8 cellular contexts compared by ENCODE assay signal in the genomic region with DNA sequence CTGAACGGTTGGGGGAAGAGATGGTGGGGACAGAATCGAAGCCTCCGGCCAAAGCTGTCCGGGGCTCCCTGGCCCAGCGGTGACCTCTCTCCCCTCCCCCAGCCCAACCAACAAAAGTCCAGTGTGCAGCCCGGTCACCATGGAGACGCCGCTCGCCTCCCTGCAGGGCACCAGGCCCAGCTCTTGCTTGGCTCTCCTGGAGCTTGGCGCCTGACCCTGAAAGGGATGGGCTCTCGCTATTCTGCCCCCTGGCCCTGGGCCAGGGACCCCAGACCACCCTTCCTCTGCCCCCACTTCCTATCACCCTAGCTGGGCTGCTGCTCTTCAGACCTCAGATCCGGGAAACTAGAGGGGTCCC. TPM values are rescaled to one million over a fixed set of nuclear protein-coding genes. Genes with fewer than 3 reads are reported as not detected.
DNase-seq lines count a peak whose midpoint lies in the region; ATAC-seq and TF ChIP-seq lines count a peak whose summit lies in the region.

No MANE protein-coding gene starts in this region.

- H3K4me1 Mint-ChIP-seq in activated CD4-positive, alpha-beta memory T cell treated with anti-CD3 and anti-CD28 coated beads for 36 hours (ENCODE audit: low read depth) = peaks cover 19% of the 10 kb centered on the region
- H3K4me1 Mint-ChIP-seq in stimulated activated memory B cell treated with anti-CD40 and anti-IgM and Interleukin-4, amounts not matched to agents 10 μg/mL and 1 μg/mL and 100 μg/mL, for 72 hours = peaks cover 35% of the 10 kb centered on the region

- DNase-seq in NCI-H748 (lab: John Stamatoyannopoulos, UW; ENCODE audit: unreplicated experiment) (peak; percentile 55), NCI-H748 treated with DMSO at 0.1 percent for 48 hours (lab: John Stamatoyannopoulos, UW) (no peak), hippocampal formation (lab: John Stamatoyannopoulos, UW) (peak; percentile 86 to 89), GM20000 (ENCODE audit: low spot score) (no peak)
- no peak for DNase-seq in activated CD4-positive, alpha-beta memory T cell treated with anti-CD3 and anti-CD28 coated beads for 36 hours

- H3K27ac Mint-ChIP-seq in activated CD4-positive, alpha-beta memory T cell treated with anti-CD3 and anti-CD28 coated beads for 36 hours = no peak overlapping the region
- H3K27ac Mint-ChIP-seq in stimulated activated memory B cell treated with anti-CD40 and anti-IgM and Interleukin-4, amounts not matched to agents 10 μg/mL and 1 μg/mL and 100 μg/mL, for 72 hours = no peak overlapping the region

- no peaks in the 10 kb centered on the region for H3K9me3 Mint-ChIP-seq in activated CD4-positive, alpha-beta memory T cell treated with anti-CD3 and anti-CD28 coated beads for 36 hours
- no peaks in the 10 kb centered on the region for H3K9me3 Mint-ChIP-seq in stimulated activated memory B cell treated with anti-CD40 and anti-IgM and Interleukin-4, amounts not matched to agents 10 μg/mL and 1 μg/mL and 100 μg/mL, for 72 hours

- intact Hi-C loops in activated CD4-positive, alpha-beta memory T cell treated with anti-CD3 and anti-CD28 coated beads for 36 hours (cut with micrococcal nuclease) = loop anchor here (1.0 kb wide), 1 partner anchor 24 kb away; a partner anchor contains a TSS

- H3K4me3 Mint-ChIP-seq in activated CD4-positive, alpha-beta memory T cell treated with anti-CD3 and anti-CD28 coated beads for 36 hours = peak overlapping the region; percentile 37
- peak overlapping the region; percentile 54 for H3K4me3 Mint-ChIP-seq in stimulated activated memory B cell treated with anti-CD40 and anti-IgM and Interleukin-4, amounts not matched to agents 10 μg/mL and 1 μg/mL and 100 μg/mL, for 72 hours

- CTCF ChIA-PET in activated CD4-positive, alpha-beta memory T cell treated with anti-CD3 and anti-CD28 coated beads for 36 hours (lab: Charles Lee) = interaction anchor here (0.8 to 5.2 kb wide), 9 partner anchors 9 to 70 kb away, joined by 3 to 120 read pairs (median 9); a partner anchor contains a TSS

- no peaks in the 10 kb centered on the region for H3K36me3 Mint-ChIP-seq in activated CD4-positive, alpha-beta memory T cell treated with anti-CD3 and anti-CD28 coated beads for 36 hours
- H3K36me3 Mint-ChIP-seq in stimulated activated memory B cell treated with anti-CD40 and anti-IgM and Interleukin-4, amounts not matched to agents 10 μg/mL and 1 μg/mL and 100 μg/mL, for 72 hours = no peaks in the 10 kb centered on the region

- no peak for ATAC-seq in stimulated activated memory B cell treated with anti-CD40 and anti-IgM and Interleukin-4, amounts not matched to agents 10 μg/mL and 1 μg/mL and 100 μg/mL, for 72 hours
- ATAC-seq in HG03521 (IDR thresholded peaks at IDR 0.05; ENCODE audit: unreplicated experiment) = no peak
- ATAC-seq in HG02970 (IDR thresholded peaks at IDR 0.05; ENCODE audit: low FRiP score, unreplicated experiment) = no peak

- no peak for TF ChIP-seq CTCF in GM20000 (IDR thresholded peaks at IDR 0.05; ENCODE audit: extremely low read depth, missing control alignments)

- POLR2A ChIA-PET in activated CD4-positive, alpha-beta memory T cell treated with anti-CD3 and anti-CD28 coated beads for 36 hours (lab: Charles Lee) = interaction anchor here (1.2 to 1.5 kb wide), 4 partner anchors 10 to 21 kb away, joined by 3 to 9 read pairs (median 6); a partner anchor contains a TSS

- H3K27me3 Mint-ChIP-seq in activated CD4-positive, alpha-beta memory T cell treated with anti-CD3 and anti-CD28 coated beads for 36 hours = peaks cover 8% of the 10 kb centered on the region
- H3K27me3 Mint-ChIP-seq in stimulated activated memory B cell treated with anti-CD40 and anti-IgM and Interleukin-4, amounts not matched to agents 10 μg/mL and 1 μg/mL and 100 μg/mL, for 72 hours = peaks cover 24% of the 10 kb centered on the region

RNA-seq across cellular contexts. Expression of a gene that starts 1.3 kb away (rescaled TPM):
- 10 to 100 TPM; 14.6 to 16.0 TPM for total RNA-seq in activated CD4-positive, alpha-beta memory T cell treated with anti-CD3 and anti-CD28 coated beads for 36 hours

RNA-seq across cellular contexts. Expression of a gene that starts 4.7 kb away (rescaled TPM):
- total RNA-seq in activated CD4-positive, alpha-beta memory T cell treated with anti-CD3 and anti-CD28 coated beads for 36 hours = 10 to 100 TPM; 31.2 to 34.9 TPM

RNA-seq across cellular contexts. Expression of a gene that starts 10.0 kb away (rescaled TPM):
- total RNA-seq in activated CD4-positive, alpha-beta memory T cell treated with anti-CD3 and anti-CD28 coated beads for 36 hours = 1 to 10 TPM; 3.3 to 4.2 TPM

RNA-seq across cellular contexts. Expression of a gene that starts 10.6 kb away (rescaled TPM):
- 10 to 100 TPM in 1 of 2 experiments, 1 to 10 TPM in 1; 7.7 to 14.1 TPM for total RNA-seq in activated CD4-positive, alpha-beta memory T cell treated with anti-CD3 and anti-CD28 coated beads for 36 hours

RNA-seq across cellular contexts. Expression of a gene that starts 10.7 kb away (rescaled TPM):
- total RNA-seq in activated CD4-positive, alpha-beta memory T cell treated with anti-CD3 and anti-CD28 coated beads for 36 hours = 10 to 100 TPM; 14.2 to 15.2 TPM

Comparison
In these comparisons a context has a peak if more than half of its experiments do, and no peak if none do; other contexts are left out.
1. DNase-seq: peak in NCI-H748 (single experiment) and hippocampal formation (2 of 2); none in NCI-H748 treated with DMSO at 0.1 percent for 48 hours (single experiment), activated CD4-positive, alpha-beta memory T cell treated with anti-CD3 and anti-CD28 coated beads for 36 hours (single experiment) and GM20000 (single experiment).